Comparison of ENCODE assay signal across 1 cellular context in the genomic region with DNA sequence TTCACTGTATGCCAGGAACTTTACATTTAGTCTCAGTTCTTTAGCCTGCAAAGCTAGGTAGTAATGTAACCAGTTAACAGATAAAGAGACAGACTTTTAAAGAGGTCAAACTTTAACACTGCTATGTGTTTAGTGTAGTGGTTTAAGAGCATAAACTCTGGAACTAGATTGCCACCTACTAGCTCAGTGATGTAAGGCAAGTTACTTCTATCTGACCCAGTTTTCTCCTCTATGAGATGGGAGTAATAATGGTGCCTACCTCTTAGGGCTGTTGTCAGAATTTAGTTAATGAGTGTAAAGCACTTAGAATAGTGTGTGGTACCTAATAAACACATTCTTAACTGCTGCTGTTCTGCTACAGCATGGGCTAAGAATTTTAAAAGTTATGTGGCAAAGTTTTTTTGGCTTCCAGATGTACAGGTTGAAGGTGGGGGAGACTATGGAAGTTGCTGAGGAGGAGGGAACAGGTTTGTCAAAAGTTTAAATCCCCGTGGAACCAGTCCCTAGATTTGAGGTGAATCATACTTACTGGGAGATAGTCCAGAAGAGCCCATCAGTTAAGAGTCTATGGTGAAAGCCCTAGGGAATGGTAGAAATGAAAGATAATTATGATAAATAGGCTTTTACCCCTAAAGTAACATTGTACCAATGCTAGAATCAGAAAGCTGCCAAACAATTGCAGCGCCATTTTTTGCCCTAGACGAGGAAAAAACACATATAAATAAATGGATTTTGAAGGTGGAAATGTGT.
A peak's percentile ranks its signal among the peaks of the same experiment; 100 is the strongest.
TF ChIP-seq lines count a peak whose summit lies in the region.

No MANE protein-coding gene starts in this region.

TF ChIP-seq in K562, 482 proteins besides CTCF, POLR2A, EP300 and RAD21 (continued from another document):
- TF ChIP-seq, protein P1, sequence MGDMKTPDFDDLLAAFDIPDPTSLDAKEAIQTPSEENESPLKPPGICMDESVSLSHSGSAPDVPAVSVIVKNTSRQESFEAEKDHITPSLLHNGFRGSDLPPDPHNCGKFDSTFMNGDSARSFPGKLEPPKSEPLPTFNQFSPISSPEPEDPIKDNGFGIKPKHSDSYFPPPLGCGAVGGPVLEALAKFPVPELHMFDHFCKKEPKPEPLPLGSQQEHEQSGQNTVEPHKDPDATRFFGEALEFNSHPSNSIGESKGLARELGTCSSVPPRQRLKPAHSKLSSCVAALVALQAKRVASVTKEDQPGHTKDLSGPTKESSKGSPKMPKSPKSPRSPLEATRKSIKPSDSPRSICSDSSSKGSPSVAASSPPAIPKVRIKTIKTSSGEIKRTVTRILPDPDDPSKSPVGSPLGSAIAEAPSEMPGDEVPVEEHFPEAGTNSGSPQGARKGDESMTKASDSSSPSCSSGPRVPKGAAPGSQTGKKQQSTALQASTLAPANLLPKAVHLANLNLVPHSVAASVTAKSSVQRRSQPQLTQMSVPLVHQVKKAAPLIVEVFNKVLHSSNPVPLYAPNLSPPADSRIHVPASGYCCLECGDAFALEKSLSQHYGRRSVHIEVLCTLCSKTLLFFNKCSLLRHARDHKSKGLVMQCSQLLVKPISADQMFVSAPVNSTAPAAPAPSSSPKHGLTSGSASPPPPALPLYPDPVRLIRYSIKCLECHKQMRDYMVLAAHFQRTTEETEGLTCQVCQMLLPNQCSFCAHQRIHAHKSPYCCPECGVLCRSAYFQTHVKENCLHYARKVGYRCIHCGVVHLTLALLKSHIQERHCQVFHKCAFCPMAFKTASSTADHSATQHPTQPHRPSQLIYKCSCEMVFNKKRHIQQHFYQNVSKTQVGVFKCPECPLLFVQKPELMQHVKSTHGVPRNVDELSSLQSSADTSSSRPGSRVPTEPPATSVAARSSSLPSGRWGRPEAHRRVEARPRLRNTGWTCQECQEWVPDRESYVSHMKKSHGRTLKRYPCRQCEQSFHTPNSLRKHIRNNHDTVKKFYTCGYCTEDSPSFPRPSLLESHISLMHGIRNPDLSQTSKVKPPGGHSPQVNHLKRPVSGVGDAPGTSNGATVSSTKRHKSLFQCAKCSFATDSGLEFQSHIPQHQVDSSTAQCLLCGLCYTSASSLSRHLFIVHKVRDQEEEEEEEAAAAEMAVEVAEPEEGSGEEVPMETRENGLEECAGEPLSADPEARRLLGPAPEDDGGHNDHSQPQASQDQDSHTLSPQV (IDR thresholded peaks at IDR 0.05) = 0 out of 2 replicates have a peak, but pooled peaks have one; percentile 29
- TF ChIP-seq CSDE1 (IDR thresholded peaks at IDR 0.05) = no peak
- TF ChIP-seq CBFA2T3 (IDR thresholded peaks at IDR 0.05) = no peak
- TF ChIP-seq, protein P2, sequence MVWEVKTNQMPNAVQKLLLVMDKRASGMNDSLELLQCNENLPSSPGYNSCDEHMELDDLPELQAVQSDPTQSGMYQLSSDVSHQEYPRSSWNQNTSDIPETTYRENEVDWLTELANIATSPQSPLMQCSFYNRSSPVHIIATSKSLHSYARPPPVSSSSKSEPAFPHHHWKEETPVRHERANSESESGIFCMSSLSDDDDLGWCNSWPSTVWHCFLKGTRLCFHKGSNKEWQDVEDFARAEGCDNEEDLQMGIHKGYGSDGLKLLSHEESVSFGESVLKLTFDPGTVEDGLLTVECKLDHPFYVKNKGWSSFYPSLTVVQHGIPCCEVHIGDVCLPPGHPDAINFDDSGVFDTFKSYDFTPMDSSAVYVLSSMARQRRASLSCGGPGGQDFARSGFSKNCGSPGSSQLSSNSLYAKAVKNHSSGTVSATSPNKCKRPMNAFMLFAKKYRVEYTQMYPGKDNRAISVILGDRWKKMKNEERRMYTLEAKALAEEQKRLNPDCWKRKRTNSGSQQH (CRISPR knock-in tag; IDR thresholded peaks at IDR 0.05) = no peak
- TF ChIP-seq CBFA2T2 (conservative IDR thresholded peaks at IDR 0.05) = no peak
- TF ChIP-seq, protein P3, sequence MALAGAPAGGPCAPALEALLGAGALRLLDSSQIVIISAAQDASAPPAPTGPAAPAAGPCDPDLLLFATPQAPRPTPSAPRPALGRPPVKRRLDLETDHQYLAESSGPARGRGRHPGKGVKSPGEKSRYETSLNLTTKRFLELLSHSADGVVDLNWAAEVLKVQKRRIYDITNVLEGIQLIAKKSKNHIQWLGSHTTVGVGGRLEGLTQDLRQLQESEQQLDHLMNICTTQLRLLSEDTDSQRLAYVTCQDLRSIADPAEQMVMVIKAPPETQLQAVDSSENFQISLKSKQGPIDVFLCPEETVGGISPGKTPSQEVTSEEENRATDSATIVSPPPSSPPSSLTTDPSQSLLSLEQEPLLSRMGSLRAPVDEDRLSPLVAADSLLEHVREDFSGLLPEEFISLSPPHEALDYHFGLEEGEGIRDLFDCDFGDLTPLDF (CRISPR knock-in tag; IDR thresholded peaks at IDR 0.05) = no peak
- no peak for TF ChIP-seq ZNF696 (CRISPR knock-in tag; conservative IDR thresholded peaks at IDR 0.05)
- no peak for TF ChIP-seq PRMT5 (CRISPR knock-in tag; IDR thresholded peaks at IDR 0.05)
- peak; percentile 31; the same call in 1 of the 2 replicates for TF ChIP-seq POLR2G (IDR thresholded peaks at IDR 0.05; ENCODE audit: low read depth, low read length)
- no peak for TF ChIP-seq ZSCAN29 (IDR thresholded peaks at IDR 0.05)
- TF ChIP-seq PML (IDR thresholded peaks at IDR 0.05; ENCODE audit: low read length) = peak; percentile 19; the same call in 1 of the 2 replicates
- no peak for TF ChIP-seq HMG20B (CRISPR knock-in tag; IDR thresholded peaks at IDR 0.05)
- no peak for TF ChIP-seq TOE1 (IDR thresholded peaks at IDR 0.05; ENCODE audit: borderline replicate concordance)
- TF ChIP-seq TOE1 (CRISPR knock-in tag; IDR thresholded peaks at IDR 0.05; ENCODE audit: borderline replicate concordance, low read depth) = no peak
- no peak for TF ChIP-seq RFX5 (IDR thresholded peaks at IDR 0.05; ENCODE audit: low read depth, low read length)
- TF ChIP-seq GATAD2A (IDR thresholded peaks at IDR 0.05) = no peak
- TF ChIP-seq SMARCA5 (IDR thresholded peaks at IDR 0.05) = no peak
- 0 out of 4 replicates have a peak, but pooled peaks of 1 of the 2 experiments have one; percentile 9 for TF ChIP-seq RCOR1 (IDR thresholded peaks at IDR 0.05; ENCODE audit: borderline replicate concordance in 1 of 2, low read depth in 2 of 2, low read length in 2 of 2)
- TF ChIP-seq, protein P4, sequence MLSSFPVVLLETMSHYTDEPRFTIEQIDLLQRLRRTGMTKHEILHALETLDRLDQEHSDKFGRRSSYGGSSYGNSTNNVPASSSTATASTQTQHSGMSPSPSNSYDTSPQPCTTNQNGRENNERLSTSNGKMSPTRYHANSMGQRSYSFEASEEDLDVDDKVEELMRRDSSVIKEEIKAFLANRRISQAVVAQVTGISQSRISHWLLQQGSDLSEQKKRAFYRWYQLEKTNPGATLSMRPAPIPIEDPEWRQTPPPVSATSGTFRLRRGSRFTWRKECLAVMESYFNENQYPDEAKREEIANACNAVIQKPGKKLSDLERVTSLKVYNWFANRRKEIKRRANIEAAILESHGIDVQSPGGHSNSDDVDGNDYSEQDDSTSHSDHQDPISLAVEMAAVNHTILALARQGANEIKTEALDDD (IDR thresholded peaks at IDR 0.05) = peak; percentile 67; the same call in 1 of the 2 replicates
- TF ChIP-seq KDM1A (IDR thresholded peaks at IDR 0.05) = peak; percentile 34 to 42; a peak in 2 of 4 replicates
- no peak for TF ChIP-seq ZNF589 (CRISPR knock-in tag; IDR thresholded peaks at IDR 0.05; ENCODE audit: low read depth)
- 0 out of 2 replicates have a peak, but pooled peaks have one; percentile 11 for TF ChIP-seq ARID1B (IDR thresholded peaks at IDR 0.05)
- TF ChIP-seq KAT8 (IDR thresholded peaks at IDR 0.05; ENCODE audit: low read depth) = no peak
- no peak for TF ChIP-seq NCOA2 (IDR thresholded peaks at IDR 0.05; ENCODE audit: partially characterized antibody in 2 of 2)
- TF ChIP-seq HDAC1 (IDR thresholded peaks at IDR 0.05) = peak in 1 of 2 experiments; percentile 26; a peak in 1 of 4 replicates
- no peak for TF ChIP-seq TBL1XR1 (IDR thresholded peaks at IDR 0.05; ENCODE audit: low read length in 2 of 2)
- no peak for TF ChIP-seq POLR2H (tag; IDR thresholded peaks at IDR 0.05; ENCODE audit: low read depth)
- peak; percentile 44; the same call in 1 of the 2 replicates for TF ChIP-seq FOSL1 (tag; conservative IDR thresholded peaks at IDR 0.05)
